ENCODE assay signal across 15 cellular contexts in genomic region chr20:50093240-50093639, GRCh38.
"Had no signal": no experiment of that assay in that cellular context is flagged by ENCODE, and none has a peak within 500 bp of the region (broad histone marks: within the 10 kb centered on the region; RNA-seq: fewer than 3 reads in every experiment).

No MANE protein-coding gene starts in this region.

- H3K4me3 ChIP-seq: breast epithelium, dorsolateral prefrontal cortex, heart left ventricle, left ventricle myocardium inferior, right atrium auricular region, SJSA1, tibial artery had no signal

- H2AFZ ChIP-seq: parathyroid adenoma had no signal

- H3K27ac Mint-ChIP-seq: activated CD8-positive, alpha-beta T cell treated with anti-CD3 and anti-CD28 coated beads for 36 hours; activated T-helper 2 cell treated with anti-CD3 and anti-CD28 coated beads, Interferon-gamma antibody, Interleukin-2, Interleukin-4, amounts not matched to agents 10 μg/mL and 5 μg/mL and 100 μg/mL, durations not matched to agents 14 hours and 24 hours and 36 hours; stimulated activated memory B cell treated with anti-CD40 and anti-IgM and Interleukin-4, amounts not matched to agents 10 μg/mL and 1 μg/mL and 100 μg/mL, for 72 hours had no signal

- H3K9me3 Mint-ChIP-seq: activated CD8-positive, alpha-beta T cell treated with anti-CD3 and anti-CD28 coated beads for 36 hours; activated naive CD4-positive, alpha-beta T cell treated with anti-CD3 and anti-CD28 coated beads, Interleukin-2, amount 50 U/mL, for 24 hours; activated T-helper 2 cell treated with anti-CD3 and anti-CD28 coated beads, Interferon-gamma antibody, Interleukin-2, Interleukin-4, amounts not matched to agents 10 μg/mL and 5 μg/mL and 100 μg/mL, durations not matched to agents 14 hours and 24 hours and 36 hours; stimulated activated memory B cell treated with anti-CD40 and anti-IgM and Interleukin-4, amounts not matched to agents 10 μg/mL and 1 μg/mL and 100 μg/mL, for 72 hours had no signal

- H3K9me3 ChIP-seq: breast epithelium, heart left ventricle, left ventricle myocardium inferior, right atrium auricular region, SJSA1, tibial artery had no signal

- H3K4me3 Mint-ChIP-seq: activated CD8-positive, alpha-beta T cell treated with anti-CD3 and anti-CD28 coated beads for 36 hours; activated naive CD4-positive, alpha-beta T cell treated with anti-CD3 and anti-CD28 coated beads, Interleukin-2, amount 50 U/mL, for 24 hours; stimulated activated memory B cell treated with anti-CD40 and anti-IgM and Interleukin-4, amounts not matched to agents 10 μg/mL and 1 μg/mL and 100 μg/mL, for 72 hours had no signal

- H3K9ac ChIP-seq: parathyroid adenoma had no signal

- H3K27ac ChIP-seq: breast epithelium, parathyroid adenoma, right atrium auricular region, SJSA1, tibial artery, VCaP had no signal

- H3K36me3 ChIP-seq: breast epithelium had no signal

- H3K4me1 ChIP-seq: breast epithelium had no signal

- DNase-seq: activated CD8-positive, alpha-beta memory T cell treated with anti-CD3 and anti-CD28 coated beads, Interleukin-2, amount 50 U/mL, for 4 hours; activated CD8-positive, alpha-beta T cell treated with anti-CD3 and anti-CD28 coated beads for 36 hours; aorta; dorsolateral prefrontal cortex; heart left ventricle; left ventricle myocardium inferior; tibial artery had no signal

- H3K27me3 ChIP-seq: breast epithelium, dorsolateral prefrontal cortex, heart left ventricle, right atrium auricular region, SJSA1, tibial artery had no signal

- H3K27me3 Mint-ChIP-seq: activated CD8-positive, alpha-beta T cell treated with anti-CD3 and anti-CD28 coated beads for 36 hours; activated naive CD4-positive, alpha-beta T cell treated with anti-CD3 and anti-CD28 coated beads, Interleukin-2, amount 50 U/mL, for 24 hours; stimulated activated memory B cell treated with anti-CD40 and anti-IgM and Interleukin-4, amounts not matched to agents 10 μg/mL and 1 μg/mL and 100 μg/mL, for 72 hours had no signal

- ATAC-seq: activated CD8-positive, alpha-beta T cell treated with anti-CD3 and anti-CD28 coated beads for 36 hours; heart left ventricle; stimulated activated memory B cell treated with anti-CD40 and anti-IgM and Interleukin-4, amounts not matched to agents 10 μg/mL and 1 μg/mL and 100 μg/mL, for 72 hours had no signal
